8 cellular contexts compared by ENCODE assay signal in genomic region chr5:59810041-59810440, GRCh38.
DNase-seq lines count a peak whose midpoint lies in the region; ATAC-seq and TF ChIP-seq lines count a peak whose summit lies in the region.

No MANE protein-coding gene starts in this region.

- peak; percentile 67 for ATAC-seq in GM21390 (IDR thresholded peaks at IDR 0.05; ENCODE audit: unreplicated experiment)
- peak; percentile 64 to 66 for ATAC-seq in right cardiac atrium
- no peak for ATAC-seq in GM19397 (IDR thresholded peaks at IDR 0.05; ENCODE audit: unreplicated experiment)

- H3K4me3 ChIP-seq in right cardiac atrium (ENCODE audit: low read length) (no peak overlapping the region), retinal pigment epithelial cell (ENCODE audit: low read length) (no peak overlapping the region)

- H3K4me1 ChIP-seq in right cardiac atrium (ENCODE audit: control insufficient read depth, insufficient read depth, low read length): no peaks in the 10 kb centered on the region

- H3K27me3 ChIP-seq in right cardiac atrium (ENCODE audit: control insufficient read depth, insufficient read depth): no peaks in the 10 kb centered on the region

- peak; percentile 73 for DNase-seq in D341Med (ENCODE audit: low spot score)
- peak; percentile 62 for DNase-seq in LHCN-M2 (ENCODE audit: low read depth)
- peak; percentile 58 for DNase-seq in SW480 (ENCODE audit: low spot score)
- peak in 53 of 56 donors; percentile 4 to 85 (median 43) for DNase-seq in amygdala (lab: John Stamatoyannopoulos, UW)
- peak; percentile 73 to 87 (median 86) for DNase-seq in right cardiac atrium
- no peak for DNase-seq in retinal pigment epithelial cell (ENCODE audit: low read depth)

- TF ChIP-seq CTCF in retinal pigment epithelial cell (conservative IDR thresholded peaks at IDR 0.05; ENCODE audit: low read depth, low read length): peak; percentile 93

- WGBS in right cardiac atrium: 6% methylated on average over 14 of the region's 14 CpGs

- H3K9me3 ChIP-seq in right cardiac atrium (ENCODE audit: control insufficient read depth, low read length): no peaks in the 10 kb centered on the region

- H3K27ac ChIP-seq in right cardiac atrium (ENCODE audit: low read length): no peak overlapping the region

- intact Hi-C loops in right cardiac atrium (cut with DNase I): loop anchor here in 3 of 4 donors (5.0 to 10.0 kb wide), 4 partner anchors 775 to 865 kb away; no protein-coding TSS in a partner anchor
